In the genomic region with DNA sequence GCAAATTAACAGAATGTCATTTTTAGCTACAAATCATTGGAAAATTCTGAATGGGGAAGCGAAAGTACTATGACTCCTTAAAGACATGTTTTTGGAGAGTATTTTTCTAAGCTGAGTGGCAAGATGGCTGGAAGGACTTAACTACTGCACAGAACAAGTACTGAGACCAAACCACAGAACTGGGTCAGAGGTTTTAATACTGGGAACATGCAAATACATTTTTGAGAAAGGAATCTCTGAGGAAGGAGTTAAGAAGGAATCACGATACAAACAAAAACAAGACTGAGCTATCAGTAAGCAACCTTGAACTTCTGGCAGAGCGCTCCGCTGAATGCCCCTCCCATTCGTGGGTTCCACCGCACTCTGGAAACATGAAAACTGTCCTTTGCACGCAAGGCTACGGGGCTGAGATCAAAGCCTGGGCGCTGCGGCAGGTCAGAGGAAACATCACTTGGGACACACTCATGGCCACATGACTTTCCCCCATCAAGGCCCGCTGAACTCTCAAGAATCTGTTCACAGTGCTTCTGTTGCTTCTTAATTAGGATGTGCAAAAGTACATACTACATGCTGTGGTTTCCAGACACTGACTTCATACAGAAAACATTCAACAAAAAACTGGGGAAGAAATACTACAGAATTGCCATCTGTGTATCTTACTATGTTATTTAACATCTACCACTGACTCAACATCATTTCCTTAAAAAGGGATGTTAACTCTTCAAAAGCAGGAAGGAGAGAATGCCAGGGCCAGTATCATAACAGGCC, we compare ENCODE assay signal across 9 cellular contexts. TPM values are rescaled to one million over a fixed set of nuclear protein-coding genes. Genes with fewer than 3 reads are reported as not detected.
DNase-seq lines count a peak whose midpoint lies in the region; ATAC-seq and TF ChIP-seq lines count a peak whose summit lies in the region.
"Had no signal": no experiment of that assay in that cellular context is flagged by ENCODE, and none has a peak within 500 bp of the region (broad histone marks: within the 10 kb centered on the region; RNA-seq: fewer than 3 reads in every experiment).

No MANE protein-coding gene starts in this region.

- no peak for TF ChIP-seq CTCF in brain microvascular endothelial cell (IDR thresholded peaks at IDR 0.05; ENCODE audit: low read depth, low read length, missing control alignments)
- TF ChIP-seq CTCF in lower lobe of right lung (IDR thresholded peaks at IDR 0.05), result no peak

- in situ Hi-C loops in brain microvascular endothelial cell (cut with HindIII; ENCODE audit: low pct_ligation_motif_present, low sequenced_read_pairs), result no loop called here

- intact Hi-C loops in lower lobe of right lung (cut with DNase I), result no loop called here

- H3K27ac ChIP-seq in brain microvascular endothelial cell (peak overlapping the region; percentile 70), lower lobe of right lung (peak overlapping the region; percentile 70)
- H3K27ac ChIP-seq: cardiac muscle cell had no signal

- H3K4me3 ChIP-seq in brain microvascular endothelial cell (ENCODE audit: low read depth, low read length) (peak overlapping the region; percentile 39), lower lobe of right lung (peak overlapping the region; percentile 38)
- H3K4me3 ChIP-seq: cardiac muscle cell had no signal

- H3K4me1 ChIP-seq in lower lobe of right lung, result peaks cover 24% of the 10 kb centered on the region

- H3K9me3 ChIP-seq in lower lobe of right lung, result no peaks in the 10 kb centered on the region

- DNase-seq in SIG-M5 treated with dmso at 0.1 percent for 504 hours (lab: John Stamatoyannopoulos, UW; ENCODE audit: unreplicated experiment), result peak; percentile 84
- no peak for DNase-seq in SIG-M5 (lab: John Stamatoyannopoulos, UW)
- peak; percentile 95 for DNase-seq in RPMI7951 (ENCODE audit: low read depth)
- DNase-seq in brain microvascular endothelial cell, result peak; percentile 80
- peak; percentile 59 for DNase-seq in lower lobe of right lung
- peak; percentile 66 for DNase-seq in stimulated activated naive CD8-positive, alpha-beta T cell treated with anti-CD3 and anti-CD28 coated beads, Interleukin-15, Interleukin-2, amounts not matched to agents 100 U/mL and 50 U/mL, for 24 hours
- no peak for DNase-seq in cortex of kidney (lab: John Stamatoyannopoulos, UW)

- H3K27me3 ChIP-seq in brain microvascular endothelial cell (replicated peaks) (no peaks in the 10 kb centered on the region), lower lobe of right lung (ENCODE audit: low read depth) (no peaks in the 10 kb centered on the region)
- H3K27me3 ChIP-seq: cardiac muscle cell had no signal

- ATAC-seq in HG03025 (IDR thresholded peaks at IDR 0.05; ENCODE audit: low FRiP score, unreplicated experiment) (peak; percentile 62), lower lobe of right lung (peak; percentile 78 to 79)
- peak; percentile 85 for ATAC-seq in stimulated activated naive CD8-positive, alpha-beta T cell treated with anti-CD3 and anti-CD28 coated beads, Interleukin-15, Interleukin-2, amounts not matched to agents 100 U/mL and 50 U/mL, for 24 hours

- H3K36me3 ChIP-seq in brain microvascular endothelial cell (replicated peaks) (no peaks in the 10 kb centered on the region), lower lobe of right lung (peaks cover 17% of the 10 kb centered on the region)
- H3K36me3 ChIP-seq: cardiac muscle cell had no signal

RNA-seq across cellular contexts. Expression of gene SLC23A2, which starts 27.8 kb away (rescaled TPM):
- total RNA-seq in RPMI7951 (2014; rRNA removed; shearing (Covaris generic)), result 13.9 and 14.9 TPM in 2 replicates
- total RNA-seq in lower lobe of right lung, result 19.2 TPM

Comparison
In these comparisons a context has a peak if more than half of its experiments do, and no peak if none do; other contexts are left out.
1. DNase-seq: peak in SIG-M5 treated with dmso at 0.1 percent for 504 hours (single experiment), RPMI7951 (single experiment), brain microvascular endothelial cell (single experiment), lower lobe of right lung (single experiment) and stimulated activated naive CD8-positive, alpha-beta T cell treated with anti-CD3 and anti-CD28 coated beads, Interleukin-15, Interleukin-2, amounts not matched to agents 100 U/mL and 50 U/mL, for 24 hours (single experiment); none in SIG-M5 (single experiment) and cortex of kidney (single experiment).
2. Peak in every context shown above with its lines, with median percentiles within 50 percentile points of each other: ATAC-seq.